ENCODE assay signal across 34 cellular contexts in genomic region chr13:27813826-27814225, GRCh38. TPM values are rescaled to one million over a fixed set of nuclear protein-coding genes. Genes with fewer than 3 reads are reported as not detected.
"Had no signal": no experiment of that assay in that cellular context is flagged by ENCODE, and none has a peak within 500 bp of the region (broad histone marks: within the 10 kb centered on the region; RNA-seq: fewer than 3 reads in every experiment).

No MANE protein-coding gene starts in this region.

- H3K27ac ChIP-seq: ovary, parathyroid adenoma, psoas muscle, right lobe of liver, skin epidermis, spleen, suprapubic skin, thoracic aorta, thyroid gland, tibial nerve, upper lobe of left lung, vagina had no signal

- H3K9me3 Mint-ChIP-seq: naive thymus-derived CD4-positive, alpha-beta T cell; natural killer cell; stimulated activated memory B cell treated with anti-CD40 and anti-IgM and Interleukin-4, amounts not matched to agents 10 μg/mL and 1 μg/mL and 100 μg/mL, for 72 hours; stimulated activated naive CD8-positive, alpha-beta T cell treated with anti-CD3 and anti-CD28 coated beads, Interleukin-15, amount 100 ng/mL, for 72 hours had no signal

- H3K27me3 ChIP-seq: ovary, right lobe of liver, thyroid gland, upper lobe of left lung, vagina had no signal

- H3K4me2 ChIP-seq: smooth muscle cell had no signal

- H3K27ac Mint-ChIP-seq: naive thymus-derived CD4-positive, alpha-beta T cell; natural killer cell; nephron; progenitor cell of endocrine pancreas; stimulated activated memory B cell treated with anti-CD40 and anti-IgM and Interleukin-4, amounts not matched to agents 10 μg/mL and 1 μg/mL and 100 μg/mL, for 72 hours; stimulated activated naive CD8-positive, alpha-beta T cell treated with anti-CD3 and anti-CD28 coated beads, Interleukin-15, amount 100 ng/mL, for 72 hours had no signal

- H3K4me3 Mint-ChIP-seq: naive thymus-derived CD4-positive, alpha-beta T cell; natural killer cell; nephron; stimulated activated memory B cell treated with anti-CD40 and anti-IgM and Interleukin-4, amounts not matched to agents 10 μg/mL and 1 μg/mL and 100 μg/mL, for 72 hours; stimulated activated naive CD8-positive, alpha-beta T cell treated with anti-CD3 and anti-CD28 coated beads, Interleukin-15, amount 100 ng/mL, for 72 hours had no signal

- ATAC-seq: naive thymus-derived CD4-positive, alpha-beta T cell; natural killer cell; psoas muscle; right cardiac atrium; right lobe of liver; stimulated activated memory B cell treated with anti-CD40 and anti-IgM and Interleukin-4, amounts not matched to agents 10 μg/mL and 1 μg/mL and 100 μg/mL, for 72 hours; stimulated activated naive CD8-positive, alpha-beta T cell treated with anti-CD3 and anti-CD28 coated beads, Interleukin-15, amount 100 ng/mL, for 72 hours; stimulated activated naive CD8-positive, alpha-beta T cell treated with anti-CD3 and anti-CD28 coated beads, Interleukin-15, Interleukin-2, amounts not matched to agents 100 U/mL and 50 U/mL, for 24 hours had no signal

- H3K4me1 ChIP-seq: parathyroid adenoma, psoas muscle, right lobe of liver, spleen, suprapubic skin, thyroid gland, tibial nerve, upper lobe of left lung, vagina had no signal

- H3K9ac ChIP-seq: parathyroid adenoma had no signal

- DNase-seq: naive thymus-derived CD4-positive, alpha-beta T cell; natural killer cell; occipital lobe; ovary; posterior cingulate gyrus; psoas muscle; right cardiac atrium; right lobe of liver; spleen; stimulated activated CD4-positive, alpha-beta T cell treated with anti-CD3 and anti-CD28 coated beads, Interleukin-12 subunit alpha, Interleukin-12 subunit beta, amount 100 ng/mL, for 4 hours; stimulated activated CD4-positive, alpha-beta T cell treated with anti-CD3 and anti-CD28 coated beads, Interleukin-1b, Interleukin-23, amount 100 ng/mL, for 48 hours; stimulated activated CD4-positive, alpha-beta T cell treated with anti-CD3 and anti-CD28 coated beads, Interleukin-4, amount 100 ng/mL, for 1 hour; stimulated activated CD4-positive, alpha-beta T cell treated with anti-CD3 and anti-CD28 coated beads, Interleukin-4, amount 100 ng/mL, for 4 hours; stimulated activated CD8-positive, alpha-beta memory T cell treated with anti-CD3 and anti-CD28 coated beads, Interleukin-4, amount 100 ng/mL, for 48 hours; stimulated activated naive CD4-positive, alpha-beta T cell; stimulated activated naive CD8-positive, alpha-beta T cell treated with anti-CD3 and anti-CD28 coated beads, Interleukin-15, amount 100 ng/mL, for 72 hours; stimulated activated naive CD8-positive, alpha-beta T cell treated with anti-CD3 and anti-CD28 coated beads, Interleukin-15, Interleukin-2, amounts not matched to agents 100 U/mL and 50 U/mL, for 24 hours; substantia nigra; thyroid gland had no signal

- H3K79me2 ChIP-seq: parathyroid adenoma had no signal

- H3K4me1 Mint-ChIP-seq: naive thymus-derived CD4-positive, alpha-beta T cell; natural killer cell; nephron; stimulated activated memory B cell treated with anti-CD40 and anti-IgM and Interleukin-4, amounts not matched to agents 10 μg/mL and 1 μg/mL and 100 μg/mL, for 72 hours; stimulated activated naive CD8-positive, alpha-beta T cell treated with anti-CD3 and anti-CD28 coated beads, Interleukin-15, amount 100 ng/mL, for 72 hours had no signal

- H3K36me3 ChIP-seq: ovary, right lobe of liver, spleen, suprapubic skin, thoracic aorta, thyroid gland, tibial nerve, upper lobe of left lung, vagina had no signal

- H3K4me3 ChIP-seq: ovary, psoas muscle, right lobe of liver, skin epidermis, smooth muscle cell, spleen, suprapubic skin, thoracic aorta, thyroid gland, tibial nerve, upper lobe of left lung, vagina had no signal

- H2AFZ ChIP-seq: parathyroid adenoma had no signal

- H3K36me3 Mint-ChIP-seq: naive thymus-derived CD4-positive, alpha-beta T cell; natural killer cell; stimulated activated memory B cell treated with anti-CD40 and anti-IgM and Interleukin-4, amounts not matched to agents 10 μg/mL and 1 μg/mL and 100 μg/mL, for 72 hours had no signal

- H3K9me3 ChIP-seq: ovary, psoas muscle, right lobe of liver, spleen, suprapubic skin, thoracic aorta, thyroid gland, tibial nerve, upper lobe of left lung, vagina had no signal

RNA-seq across cellular contexts. Expression of gene GSX1, which starts 21.5 kb away (rescaled TPM):
- total RNA-seq: naive thymus-derived CD4-positive, alpha-beta T cell; natural killer cell; occipital lobe; osteoblast; ovary; progenitor cell of endocrine pancreas; psoas muscle; renal cortical epithelial cell; right cardiac atrium; right lobe of liver; smooth muscle cell; spleen; suprapubic skin; thoracic aorta; thyroid gland; tibial nerve; upper lobe of left lung; ureter; vagina had no signal
- polyA plus RNA-seq: naive thymus-derived CD4-positive, alpha-beta T cell; neural cell; ovary; psoas muscle; right cardiac atrium; smooth muscle cell; spleen had no signal
